ENCODE assay signal across 5 cellular contexts in genomic region chrX:134015510-134015909, GRCh38. TPM values are rescaled to one million over a fixed set of nuclear protein-coding genes. Genes with fewer than 3 reads are reported as not detected.
"Had no signal": no experiment of that assay in that cellular context is flagged by ENCODE, and none has a peak within 500 bp of the region (broad histone marks: within the 10 kb centered on the region; RNA-seq: fewer than 3 reads in every experiment).

No MANE protein-coding gene starts in this region.

RNA-seq across cellular contexts. Expression of gene GPC3, which starts 30.1 kb away (rescaled TPM):
- total RNA-seq: dermis blood vessel endothelial cell, dermis microvascular lymphatic vessel endothelial cell, endothelial cell of umbilical vein, fibroblast of villous mesenchyme, glomerular endothelial cell had no signal
- polyA plus RNA-seq: endothelial cell of umbilical vein had no signal
